Comparison of ENCODE assay signal across 8 cellular contexts in the genomic region with DNA sequence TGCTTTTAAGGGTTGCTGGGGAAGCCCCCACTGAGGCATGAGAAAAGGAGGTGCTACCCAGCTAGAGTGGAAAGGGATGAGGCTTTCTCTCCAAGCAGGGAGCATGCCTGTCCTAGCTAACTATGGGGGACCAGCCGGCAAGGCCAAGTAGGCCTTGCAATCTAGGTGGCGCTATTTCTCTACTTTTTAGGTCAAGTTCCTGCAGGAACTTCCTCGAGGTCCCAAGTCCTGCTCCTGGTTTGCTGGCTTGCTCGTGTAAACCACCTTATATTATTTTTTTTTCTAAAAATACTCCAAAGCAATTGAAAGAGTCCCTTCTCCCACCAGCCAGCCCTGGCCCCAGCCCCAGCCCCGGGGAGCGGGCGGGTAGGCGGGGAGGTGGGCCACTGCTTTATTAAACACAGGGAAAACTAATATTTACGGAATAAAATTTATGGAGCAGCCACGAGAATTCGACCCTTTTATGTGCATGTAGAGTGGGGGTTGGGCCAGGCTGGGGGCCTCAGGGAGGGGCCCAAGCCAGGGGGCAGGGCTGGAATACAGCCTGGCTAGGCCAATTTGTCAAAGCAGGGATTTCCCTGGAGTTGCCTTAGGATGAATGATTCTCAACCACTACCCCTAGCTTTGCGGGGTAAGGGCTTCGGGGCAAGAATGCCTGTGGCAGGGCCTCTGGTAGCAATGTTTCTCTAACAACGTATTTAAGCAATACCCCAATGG. TPM values are rescaled to one million over a fixed set of nuclear protein-coding genes. Genes with fewer than 3 reads are reported as not detected.
DNase-seq lines count a peak whose midpoint lies in the region; ATAC-seq, FAIRE-seq and TF ChIP-seq lines count a peak whose summit lies in the region.

No MANE protein-coding gene starts in this region.

- peaks cover 15 to 18% of the 10 kb centered on the region in 2 donors for H3K36me3 ChIP-seq in kidney (ENCODE audit: control insufficient read depth in 1 of 2, insufficient read depth in 2 of 2, low read length in 2 of 2)

- no peak for FAIRE-seq in kidney (lab: Jason Lieb, UNC)

- no peak overlapping the region for H3K27ac ChIP-seq in kidney (ENCODE audit: low read depth in 2 of 2, low read length in 2 of 2)

- H3K9ac ChIP-seq in kidney (ENCODE audit: low read length in 2 of 2), result no peak overlapping the region

- peaks cover 0 to 9% of the 10 kb centered on the region in 2 donors for H3K4me1 ChIP-seq in kidney (ENCODE audit: control insufficient read depth in 1 of 2, insufficient read depth in 1 of 2, low read depth in 1 of 2, low read length in 2 of 2)

- H3K9me3 ChIP-seq in kidney (ENCODE audit: control insufficient read depth in 1 of 2, low read length in 2 of 2), result no peaks in the 10 kb centered on the region

- ATAC-seq in GM19395 (IDR thresholded peaks at IDR 0.05; ENCODE audit: unreplicated experiment) (no peak), GM19035 (IDR thresholded peaks at IDR 0.05; ENCODE audit: unreplicated experiment) (no peak), GM21390 (IDR thresholded peaks at IDR 0.05; ENCODE audit: unreplicated experiment) (no peak)

- intact Hi-C loops in kidney (cut with DNase I), result no loop called here

- DNase-seq in Ammon's horn (ENCODE audit: low spot score) (peak; percentile 37), NCI-H2227 (lab: John Stamatoyannopoulos, UW; ENCODE audit: unreplicated experiment) (peak; percentile 71), amniotic epithelial cell (ENCODE audit: low read depth) (peak; percentile 79), kidney (no peak)

- no peak overlapping the region for H3K4me3 ChIP-seq in kidney (ENCODE audit: low read length in 2 of 2)

- TF ChIP-seq CTCF in GM12874 (IDR thresholded peaks at IDR 0.05; ENCODE audit: insufficient read depth, low read depth, low read length) (peak; percentile 67), kidney (IDR thresholded peaks at IDR 0.05; ENCODE audit: borderline replicate concordance, extremely low read depth, insufficient read depth) (peak; percentile 65)

RNA-seq across cellular contexts. Expression of a gene that starts 12.8 kb away (rescaled TPM):
- 0.88 TPM for total RNA-seq in kidney
- 3.1 TPM for polyA plus RNA-seq in kidney (ENCODE audit: insufficient read depth, low read depth, low replicate concordance)

RNA-seq across cellular contexts. Expression of a gene that starts 32.3 kb away (rescaled TPM):
- total RNA-seq in kidney, result 2.0 TPM
- polyA plus RNA-seq in kidney (ENCODE audit: insufficient read depth, low read depth, low replicate concordance), result 0.73 TPM
